ENCODE assay signal across 19 cellular contexts in genomic region chr5:68995847-68996204, GRCh38.
"Had no signal": no experiment of that assay in that cellular context is flagged by ENCODE, and none has a peak within 500 bp of the region (broad histone marks: within the 10 kb centered on the region; RNA-seq: fewer than 3 reads in every experiment).

No MANE protein-coding gene starts in this region.

- H3K27me3 ChIP-seq: dorsolateral prefrontal cortex, gastrocnemius medialis, heart right ventricle, pancreas, tibial artery, upper lobe of right lung had no signal

- H3K27ac Mint-ChIP-seq: progenitor cell of endocrine pancreas had no signal

- ATAC-seq: gastrocnemius medialis; heart right ventricle; left lobe of liver; mucosa of descending colon; naive thymus-derived CD8-positive, alpha-beta T cell; pancreas; upper lobe of right lung had no signal

- FAIRE-seq: islet of Langerhans, pancreas, small intestine had no signal

- H3K4me3 ChIP-seq: dorsolateral prefrontal cortex, gastrocnemius medialis, heart right ventricle, mucosa of descending colon, pancreas, tibial artery, upper lobe of right lung had no signal

- H3K9me3 ChIP-seq: gastrocnemius medialis, heart right ventricle, mucosa of descending colon, pancreas, tibial artery, upper lobe of right lung had no signal

- H3K36me3 ChIP-seq: gastrocnemius medialis, heart right ventricle, pancreas, tibial artery, upper lobe of right lung had no signal

- H3K4me3 Mint-ChIP-seq: naive thymus-derived CD8-positive, alpha-beta T cell had no signal

- DNase-seq: central memory CD4-positive, alpha-beta T cell; cortex of kidney; dorsolateral prefrontal cortex; effector CD8-positive, alpha-beta T cell; gastrocnemius medialis; heart right ventricle; hypothalamus; mucosa of descending colon; naive thymus-derived CD8-positive, alpha-beta T cell; occipital lobe; pancreas; small intestine; stimulated activated CD4-positive, alpha-beta T cell treated with anti-CD3 and anti-CD28 coated beads, Interleukin-12 subunit alpha, Interleukin-12 subunit beta, amount 100 ng/mL, for 4 hours; stimulated activated naive CD4-positive, alpha-beta T cell treated with Interleukin-2 at 50 U/mL for 16 hours; tibial artery; upper lobe of right lung had no signal

- H3K27ac ChIP-seq: gastrocnemius medialis, heart right ventricle, pancreas, tibial artery had no signal

- H3K27me3 Mint-ChIP-seq: progenitor cell of endocrine pancreas had no signal

- H3K4me1 ChIP-seq: gastrocnemius medialis, heart right ventricle, pancreas, tibial artery had no signal
